Comparison of ENCODE assay signal across 8 cellular contexts in the genomic region with DNA sequence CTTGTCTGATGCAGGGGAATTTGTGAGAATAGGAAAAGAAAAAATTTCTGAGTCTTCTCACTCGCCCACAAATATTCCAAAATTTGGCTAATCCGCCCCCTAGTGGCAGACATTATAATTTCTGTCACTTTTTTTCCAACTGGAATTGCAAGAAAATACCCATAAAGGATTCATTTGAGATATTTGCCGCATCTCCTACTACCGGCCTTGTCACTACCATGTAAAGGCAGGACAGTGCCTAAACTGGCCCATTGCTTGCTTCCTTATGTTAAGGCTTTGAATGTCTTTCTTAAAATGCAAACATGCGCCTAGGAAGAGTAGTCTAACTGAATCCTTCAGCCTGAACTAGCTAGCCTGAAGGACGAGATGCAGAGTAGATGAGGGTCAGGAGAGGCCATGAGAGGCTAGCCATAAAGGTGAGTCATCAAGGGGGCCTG. TPM values are rescaled to one million over a fixed set of nuclear protein-coding genes. Genes with fewer than 3 reads are reported as not detected.
DNase-seq lines count a peak whose midpoint lies in the region; ATAC-seq and TF ChIP-seq lines count a peak whose summit lies in the region.

No MANE protein-coding gene starts in this region.

- no peak overlapping the region for H3K27ac ChIP-seq in SK-N-MC
- no peak overlapping the region for H3K27ac ChIP-seq in naive thymus-derived CD4-positive, alpha-beta T cell (ENCODE audit: low read depth, low read length)

- H3K4me3 ChIP-seq in HFF-Myc (replicated peaks; ENCODE audit: low read depth, low read length) (no peak overlapping the region), SK-N-MC (no peak overlapping the region)
- no peak overlapping the region for H3K4me3 ChIP-seq in naive thymus-derived CD4-positive, alpha-beta T cell (ENCODE audit: low read length)

- H3K9ac ChIP-seq in SK-N-MC (ENCODE audit: insufficient read length) = no peak overlapping the region

- POLR2A ChIA-PET in naive thymus-derived CD4-positive, alpha-beta T cell (lab: Charles Lee) = no interaction called here

- peak; percentile 60 for TF ChIP-seq CTCF in HFF-Myc (IDR thresholded peaks at IDR 0.05; ENCODE audit: low read depth, low read length, missing control alignments)

- H3K4me3 Mint-ChIP-seq in naive thymus-derived CD4-positive, alpha-beta T cell = no peak overlapping the region

- CTCF ChIA-PET in naive thymus-derived CD4-positive, alpha-beta T cell (lab: Charles Lee) = interaction anchor here (0.6 to 2.4 kb wide), 6 partner anchors 12 to 806 kb away, joined by 3 to 12 read pairs (median 4); no protein-coding TSS in a partner anchor

- peak; percentile 53 to 70 for DNase-seq in NCI-H446 (lab: John Stamatoyannopoulos, UW)
- no peak for DNase-seq in NCI-H446 treated with DMSO at 0.1 percent for 48 hours (lab: John Stamatoyannopoulos, UW)
- peak; percentile 37 for DNase-seq in HFF-Myc (ENCODE audit: extremely low read depth, low read depth)
- peak; percentile 30 for DNase-seq in SK-N-MC (ENCODE audit: low read depth, low spot score)
- DNase-seq in effector CD4-positive, alpha-beta T cell = peak; percentile 11
- DNase-seq in naive thymus-derived CD4-positive, alpha-beta T cell = peak in 6 of 9 donors; percentile 20 to 58 (median 37)

- peaks cover 0 to 14% (median 8%) of the 10 kb centered on the region in 7 donors for H3K4me1 Mint-ChIP-seq in naive thymus-derived CD4-positive, alpha-beta T cell

- H3K9me3 ChIP-seq in SK-N-MC (ENCODE audit: low read depth, low read length) = no peaks in the 10 kb centered on the region
- H3K9me3 ChIP-seq in naive thymus-derived CD4-positive, alpha-beta T cell (ENCODE audit: control insufficient read depth in 2 of 3, low read length in 3 of 3) = no peaks in the 10 kb centered on the region

- ATAC-seq in naive thymus-derived CD4-positive, alpha-beta T cell = no peak
- ATAC-seq in GM18907 (IDR thresholded peaks at IDR 0.05; ENCODE audit: unreplicated experiment) = no peak
- ATAC-seq in HG03520 (IDR thresholded peaks at IDR 0.05; ENCODE audit: unreplicated experiment) = no peak

- H3K9me3 Mint-ChIP-seq in naive thymus-derived CD4-positive, alpha-beta T cell = peaks cover 0 to 1% (median 0%) of the 10 kb centered on the region in 11 donors

- peaks cover 0 to 45% (median 4%) of the 10 kb centered on the region in 5 donors for H3K27me3 Mint-ChIP-seq in naive thymus-derived CD4-positive, alpha-beta T cell

- H3K4me1 ChIP-seq in naive thymus-derived CD4-positive, alpha-beta T cell (ENCODE audit: control insufficient read depth in 2 of 2, insufficient read depth in 2 of 2, low read length in 2 of 2) = no peaks in the 10 kb centered on the region

- no peaks in the 10 kb centered on the region for H3K27me3 ChIP-seq in naive thymus-derived CD4-positive, alpha-beta T cell (ENCODE audit: control insufficient read depth in 2 of 2, insufficient read depth in 2 of 2, low read length in 2 of 2)

- H3K36me3 ChIP-seq in SK-N-MC (ENCODE audit: insufficient read depth, low read length) = no peaks in the 10 kb centered on the region
- H3K36me3 ChIP-seq in naive thymus-derived CD4-positive, alpha-beta T cell (ENCODE audit: control insufficient read depth in 2 of 3, insufficient read depth in 3 of 3, low read length in 3 of 3) = no peaks in the 10 kb centered on the region

- H3K27ac Mint-ChIP-seq in naive thymus-derived CD4-positive, alpha-beta T cell = no peak overlapping the region

- H3K36me3 Mint-ChIP-seq in naive thymus-derived CD4-positive, alpha-beta T cell = no peaks in the 10 kb centered on the region

- intact Hi-C loops in naive thymus-derived CD4-positive, alpha-beta T cell (cut with micrococcal nuclease) = loop anchor here (1.0 to 5.0 kb wide), 4 partner anchors 109 to 710 kb away; a partner anchor contains a TSS

RNA-seq across cellular contexts. Expression of a gene that starts 9.3 kb away (rescaled TPM):
- 10 to 100 TPM; 11.9 to 25.0 (median 14.5) TPM for total RNA-seq in naive thymus-derived CD4-positive, alpha-beta T cell
- 1 to 10 TPM; 1.3 to 3.1 TPM for polyA plus RNA-seq in naive thymus-derived CD4-positive, alpha-beta T cell
